In the genomic region with DNA sequence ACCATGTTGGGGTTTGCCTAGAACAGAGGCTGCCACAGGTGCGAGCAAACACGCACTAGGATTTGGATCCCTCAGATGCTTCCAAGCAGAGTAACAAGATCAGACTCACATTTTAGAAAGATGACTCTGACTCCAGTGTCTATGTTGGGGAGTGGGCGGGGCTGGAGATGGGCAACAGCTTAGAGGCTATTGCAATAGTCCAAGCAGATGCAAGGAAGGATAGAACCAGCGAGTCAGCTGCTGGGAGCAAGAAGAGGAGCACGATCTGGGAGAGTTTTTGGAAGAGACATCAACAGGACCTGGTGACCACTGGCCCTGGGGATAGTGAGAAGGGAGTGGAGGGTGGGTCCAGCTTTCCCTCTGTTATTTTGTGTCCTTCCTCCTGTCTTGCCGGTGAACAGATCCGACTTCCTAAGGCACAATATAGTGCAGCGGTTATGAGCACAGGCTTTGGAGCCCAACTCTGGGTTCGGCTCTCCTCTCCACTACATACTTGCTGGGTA, we compare ENCODE assay signal across 13 cellular contexts. TPM values are rescaled to one million over a fixed set of nuclear protein-coding genes. Genes with fewer than 3 reads are reported as not detected.
DNase-seq lines count a peak whose midpoint lies in the region; TF ChIP-seq lines count a peak whose summit lies in the region.
"Had no signal": no experiment of that assay in that cellular context is flagged by ENCODE, and none has a peak within 500 bp of the region (broad histone marks: within the 10 kb centered on the region; RNA-seq: fewer than 3 reads in every experiment).

No MANE protein-coding gene starts in this region.

- H2BK5ac ChIP-seq in mesendoderm (ENCODE audit: low read length): no peak overlapping the region

- H2BK120ac ChIP-seq in mesendoderm (ENCODE audit: low read depth, low read length): no peak overlapping the region

- no peak overlapping the region for H3K56ac ChIP-seq in mesendoderm (ENCODE audit: low read length)

- peak overlapping the region; percentile 33 for H3K27ac ChIP-seq in AG04450 (ENCODE audit: low read depth, low read length)
- no peak overlapping the region for H3K27ac ChIP-seq in mesendoderm (ENCODE audit: low read depth, low read length)
- H3K27ac ChIP-seq: HL-60 had no signal

- peak overlapping the region; percentile 3; the same call in 1 of the 2 replicates for H3K27ac Mint-ChIP-seq in HFFc6
- H3K27ac Mint-ChIP-seq: activated CD4-positive, alpha-beta memory T cell treated with anti-CD3 and anti-CD28 coated beads, Interleukin-2, amount 10 ng/mL, durations not matched to agents 7 days and 5 days had no signal

- no peaks in the 10 kb centered on the region for H3K9me3 ChIP-seq in AG04450 (ENCODE audit: control insufficient read depth, insufficient read depth, low read length)

- H3K4me3 Mint-ChIP-seq in HFFc6: no peak overlapping the region
- H3K4me3 Mint-ChIP-seq: activated CD4-positive, alpha-beta memory T cell treated with anti-CD3 and anti-CD28 coated beads, Interleukin-2, amount 10 ng/mL, durations not matched to agents 7 days and 5 days; B cell had no signal

- no peak for DNase-seq in AG04450 (ENCODE audit: low read depth, low spot score)
- peak; percentile 66 for DNase-seq in HFFc6
- peak; percentile 22 to 59 for DNase-seq in cardiac fibroblast (ENCODE audit: low read depth in 2 of 2)
- no peak for DNase-seq in mesendoderm
- DNase-seq in activated effector memory CD4-positive, alpha-beta T cell treated with anti-CD3 and anti-CD28 coated beads, Interleukin-2, amount 50 U/mL, for 16 hours: no peak
- DNase-seq in stimulated activated CD4-positive, alpha-beta T cell treated with anti-CD3 and anti-CD28 coated beads, Interleukin-1b, Interleukin-23, amount 100 ng/mL, for 48 hours: no peak
- no peak for DNase-seq in activated naive CD4-positive, alpha-beta T cell (lab: John Stamatoyannopoulos, UW)
- no peak for DNase-seq in stimulated activated naive CD4-positive, alpha-beta T cell treated with Interleukin-2 at 50 U/mL for 16 hours (lab: John Stamatoyannopoulos, UW)
- DNase-seq: activated CD4-positive, alpha-beta memory T cell treated with anti-CD3 and anti-CD28 coated beads, Interleukin-2, amount 10 ng/mL, durations not matched to agents 7 days and 5 days; MM.1S; stimulated activated CD4-positive, alpha-beta T cell treated with anti-CD3 and anti-CD28 coated beads, Interleukin-15, amount 100 ng/mL, for 24 hours had no signal

- H3K27me3 Mint-ChIP-seq in HFFc6 (ENCODE audit: insufficient read depth): no peaks in the 10 kb centered on the region; the same call in 1 of the 2 replicates
- H3K27me3 Mint-ChIP-seq: activated CD4-positive, alpha-beta memory T cell treated with anti-CD3 and anti-CD28 coated beads, Interleukin-2, amount 10 ng/mL, durations not matched to agents 7 days and 5 days; B cell had no signal

- peaks cover 10% of the 10 kb centered on the region for H3K4me1 ChIP-seq in mesendoderm (ENCODE audit: control insufficient read depth, low read depth, low read length)

- H4K8ac ChIP-seq in mesendoderm (ENCODE audit: low read depth, low read length): no peak overlapping the region

- POLR2A ChIA-PET in AG04450 (lab: Yijun Ruan, JAX): interaction anchor here (1.6 kb wide), 1 partner anchor 86 kb away, joined by 10 read pairs; no protein-coding TSS in a partner anchor

- no peaks in the 10 kb centered on the region for H3K36me3 ChIP-seq in mesendoderm (ENCODE audit: control insufficient read depth, insufficient read depth, low read length)

- peak overlapping the region; percentile 12 for H2AK5ac ChIP-seq in mesendoderm (ENCODE audit: low read length)

- no peak overlapping the region for H4K5ac ChIP-seq in mesendoderm (ENCODE audit: low read length)

- H3K23ac ChIP-seq in mesendoderm (ENCODE audit: low read length): no peak overlapping the region

- no peaks in the 10 kb centered on the region for H3K36me3 Mint-ChIP-seq in HFFc6 (ENCODE audit: low read depth)

- H3K4me3 ChIP-seq in AG04450 (ENCODE audit: low read depth, low read length): no peak overlapping the region
- no peak overlapping the region for H3K4me3 ChIP-seq in cardiac fibroblast (replicated peaks in 1 of 2; ENCODE audit: low read depth in 2 of 2, low read length in 2 of 2)
- no peak overlapping the region for H3K4me3 ChIP-seq in mesendoderm (ENCODE audit: low read length)

- CTCF ChIA-PET in AG04450 (lab: Charles Lee): interaction anchor here (1.2 to 4.9 kb wide), 4 partner anchors 40 to 152 kb away, joined by 3 to 36 read pairs (median 6); no protein-coding TSS in a partner anchor

- no peak overlapping the region for H3K4me2 ChIP-seq in mesendoderm (ENCODE audit: low read length)

- H2BK15ac ChIP-seq in mesendoderm (replicated peaks; ENCODE audit: low read depth): no peak overlapping the region

- no peaks in the 10 kb centered on the region for H3K27me3 ChIP-seq in AG04450 (ENCODE audit: control insufficient read depth, insufficient read depth, low read length)
- no peaks in the 10 kb centered on the region for H3K27me3 ChIP-seq in mesendoderm (ENCODE audit: insufficient read depth, low read length, poor library complexity)

- H3K9me3 Mint-ChIP-seq in HFFc6: no peaks in the 10 kb centered on the region
- H3K9me3 Mint-ChIP-seq: activated CD4-positive, alpha-beta memory T cell treated with anti-CD3 and anti-CD28 coated beads, Interleukin-2, amount 10 ng/mL, durations not matched to agents 7 days and 5 days had no signal

- WGBS in mesendoderm (ENCODE audit: extremely low coverage, insufficient coverage, low lambda C conversion rate): no CpG with 5 or more reads among the region's 9 CpGs

- TF ChIP-seq CTCF in AG04450 (IDR thresholded peaks at IDR 0.05; ENCODE audit: low read depth, low read length) (no peak), HFFc6 (IDR thresholded peaks at IDR 0.05) (no peak), cardiac fibroblast (IDR thresholded peaks at IDR 0.05; ENCODE audit: low read depth, low read length) (no peak)

- H3K4me1 Mint-ChIP-seq in HFFc6 (ENCODE audit: low read depth): peaks cover 36% of the 10 kb centered on the region

- no peaks in the 10 kb centered on the region for H3K79me1 ChIP-seq in mesendoderm (ENCODE audit: low read length)

- no peak overlapping the region for H3K9ac ChIP-seq in mesendoderm (ENCODE audit: low read length)

- no peaks in the 10 kb centered on the region for H3K79me2 ChIP-seq in mesendoderm (ENCODE audit: control insufficient read depth, insufficient read depth, low read length)

- H3K18ac ChIP-seq in mesendoderm (ENCODE audit: low read length): peak overlapping the region; percentile 18

- peak overlapping the region; percentile 44 for H3K4ac ChIP-seq in mesendoderm (ENCODE audit: low read depth, low read length)

RNA-seq across cellular contexts. Expression of gene FGD2, which starts 52.7 kb away (rescaled TPM):
- not detected in 2 replicates for polyA plus RNA-seq in AG04450 (2011; rRNA removed)
- polyA minus RNA-seq in AG04450 (2011; rRNA and poly(A)+ RNA removed): not detected in 2 replicates
- total RNA-seq in HFFc6 (2021; fragmentation: NEBNext Ultra II Directional; extraction: Animal tissue kit (Norgen Biotek cat#: 25700)): not detected
- 0.18 TPM for polyA plus RNA-seq in mesendoderm (2013, experiment 1 of 2)
- polyA plus RNA-seq in mesendoderm (2013, experiment 2 of 2): 0.20 TPM

Comparison
In these comparisons a context has a peak if more than half of its experiments do, and no peak if none do; other contexts are left out.
1. DNase-seq: peak in HFFc6 (single experiment) and cardiac fibroblast (2 of 2); none in AG04450 (single experiment), mesendoderm (single experiment), activated effector memory CD4-positive, alpha-beta T cell treated with anti-CD3 and anti-CD28 coated beads, Interleukin-2, amount 50 U/mL, for 16 hours (single experiment), stimulated activated CD4-positive, alpha-beta T cell treated with anti-CD3 and anti-CD28 coated beads, Interleukin-1b, Interleukin-23, amount 100 ng/mL, for 48 hours (single experiment), activated naive CD4-positive, alpha-beta T cell (0 of 4) and stimulated activated naive CD4-positive, alpha-beta T cell treated with Interleukin-2 at 50 U/mL for 16 hours (single experiment).